In genomic region chr1:159163609-159164008, GRCh38 we compare ENCODE assay signal across 24 cellular contexts. TPM values are rescaled to one million over a fixed set of nuclear protein-coding genes. Genes with fewer than 3 reads are reported as not detected.
A peak's percentile ranks its signal among the peaks of the same experiment; 100 is the strongest.
DNase-seq lines count a peak whose midpoint lies in the region; ATAC-seq and TF ChIP-seq lines count a peak whose summit lies in the region.
"Had no signal": no experiment of that assay in that cellular context is flagged by ENCODE, and none has a peak within 500 bp of the region (broad histone marks: within the 10 kb centered on the region; RNA-seq: fewer than 3 reads in every experiment).

No MANE protein-coding gene starts in this region.

- H3K4ac ChIP-seq in mesendoderm (ENCODE audit: low read depth, low read length), result no peak overlapping the region

- H3K4me1 ChIP-seq in GM23338 (ENCODE audit: insufficient read depth), result no peaks in the 10 kb centered on the region
- H3K4me1 ChIP-seq in SJCRH30, result peaks cover 3% of the 10 kb centered on the region; the same call in 1 of the 2 replicates
- no peaks in the 10 kb centered on the region for H3K4me1 ChIP-seq in mesendoderm (ENCODE audit: control insufficient read depth, low read depth, low read length)
- H3K4me1 ChIP-seq: Caco-2 had no signal

- no peak overlapping the region for H2AFZ ChIP-seq in GM23338

- H3K27me3 Mint-ChIP-seq in GM23338 (ENCODE audit: insufficient read depth, low read depth, poor library complexity) (no peaks in the 10 kb centered on the region), T-helper 17 cell (peaks cover 87% of the 10 kb centered on the region)

- H3K4me3 ChIP-seq in GM23338, result no peak overlapping the region
- H3K4me3 ChIP-seq in SJCRH30, result no peak overlapping the region
- no peak overlapping the region for H3K4me3 ChIP-seq in mesendoderm (ENCODE audit: low read length)
- H3K4me3 ChIP-seq: BLaER1 treated with 17β-estradiol and CSF1 and Interleukin-3, amounts not matched to agents 10 nM and 100 nM had no signal

- H3K23ac ChIP-seq in mesendoderm (ENCODE audit: low read length), result no peak overlapping the region

- no peak overlapping the region for H3K4me2 ChIP-seq in GM23338
- no peak overlapping the region for H3K4me2 ChIP-seq in mesendoderm (ENCODE audit: low read length)
- H3K4me2 ChIP-seq: KMS-11 had no signal

- no peaks in the 10 kb centered on the region for H3K9me3 ChIP-seq in SJCRH30 (replicated peaks)
- no peaks in the 10 kb centered on the region for H3K9me3 ChIP-seq in T-helper 17 cell (ENCODE audit: control insufficient read depth, low read length, poor library complexity, severe bottlenecking)
- H3K9me3 ChIP-seq: BLaER1 treated with 17β-estradiol and CSF1 and Interleukin-3, amounts not matched to agents 10 nM and 100 nM; Caco-2 had no signal

- no peak overlapping the region for H2BK15ac ChIP-seq in mesendoderm (replicated peaks; ENCODE audit: low read depth)

- ATAC-seq in GM23338 (peak; percentile 70; the same call in 2 of the 3 replicates), T-helper 17 cell (no peak), HG03045 (IDR thresholded peaks at IDR 0.05; ENCODE audit: unreplicated experiment) (no peak)
- ATAC-seq: HCT116, SK-N-SH treated with all-trans-retinoic acid at 6 μM for 48 hours had no signal

- no peak for TF ChIP-seq CTCF in GM23338 (conservative IDR thresholded peaks at IDR 0.05; ENCODE audit: low read depth in 2 of 2)

- H3K27ac Mint-ChIP-seq in GM23338 (no peak overlapping the region), T-helper 17 cell (no peak overlapping the region)
- H3K27ac Mint-ChIP-seq: CD4-positive, alpha-beta memory T cell had no signal

- H3K27me3 ChIP-seq in GM23338 (ENCODE audit: insufficient read depth), result no peaks in the 10 kb centered on the region
- no peaks in the 10 kb centered on the region for H3K27me3 ChIP-seq in SJCRH30
- no peaks in the 10 kb centered on the region for H3K27me3 ChIP-seq in mesendoderm (ENCODE audit: insufficient read depth, low read length, poor library complexity)
- H3K27me3 ChIP-seq: BLaER1 treated with 17β-estradiol and CSF1 and Interleukin-3, amounts not matched to agents 10 nM and 100 nM had no signal

- H3K36me3 Mint-ChIP-seq in GM23338 (ENCODE audit: low read depth), result no peaks in the 10 kb centered on the region
- H3K36me3 Mint-ChIP-seq in T-helper 17 cell (ENCODE audit: low read depth), result peaks cover 3% of the 10 kb centered on the region
- H3K36me3 Mint-ChIP-seq: CD4-positive, alpha-beta memory T cell had no signal

- H4K8ac ChIP-seq in mesendoderm (ENCODE audit: low read depth, low read length), result no peak overlapping the region

- no CpG with 5 or more reads among the region's 6 CpGs for WGBS in mesendoderm (ENCODE audit: extremely low coverage, insufficient coverage, low lambda C conversion rate)

- no peaks in the 10 kb centered on the region for H3F3A ChIP-seq in GM23338 (replicated peaks; ENCODE audit: low read depth)

- H2AK5ac ChIP-seq in mesendoderm (ENCODE audit: low read length), result no peak overlapping the region

- no peak overlapping the region for H2BK5ac ChIP-seq in mesendoderm (ENCODE audit: low read length)

- no peaks in the 10 kb centered on the region for H4K20me1 ChIP-seq in GM23338 (replicated peaks; ENCODE audit: insufficient read depth)
- H4K20me1 ChIP-seq: BLaER1 treated with 17β-estradiol and CSF1 and Interleukin-3, amounts not matched to agents 10 nM and 100 nM had no signal

- no peak overlapping the region for H3K4me3 Mint-ChIP-seq in GM23338
- H3K4me3 Mint-ChIP-seq in T-helper 17 cell, result no peak overlapping the region
- H3K4me3 Mint-ChIP-seq: CD4-positive, alpha-beta memory T cell had no signal

- H3K4me1 Mint-ChIP-seq in GM23338 (peaks cover 16% of the 10 kb centered on the region), T-helper 17 cell (peaks cover 8% of the 10 kb centered on the region)

- H3K36me3 ChIP-seq in GM23338 (ENCODE audit: insufficient read depth) (no peaks in the 10 kb centered on the region), SJCRH30 (no peaks in the 10 kb centered on the region), mesendoderm (ENCODE audit: control insufficient read depth, insufficient read depth, low read length) (no peaks in the 10 kb centered on the region)
- H3K36me3 ChIP-seq: BLaER1 treated with 17β-estradiol and CSF1 and Interleukin-3, amounts not matched to agents 10 nM and 100 nM had no signal

- no peak overlapping the region for H3K56ac ChIP-seq in mesendoderm (ENCODE audit: low read length)

- H3K9me3 Mint-ChIP-seq in GM23338, result no peaks in the 10 kb centered on the region
- H3K9me3 Mint-ChIP-seq: CD4-positive, alpha-beta memory T cell had no signal

- H3K18ac ChIP-seq in mesendoderm (ENCODE audit: low read length), result no peak overlapping the region

- DNase-seq in DMS 273 (lab: John Stamatoyannopoulos, UW; ENCODE audit: unreplicated experiment) (peak; percentile 4), DMS 273 treated with DMSO at 0.1 percent for 48 hours (lab: John Stamatoyannopoulos, UW) (no peak), GM23338 (ENCODE audit: low spot score) (peak; percentile 39), SJCRH30 (peak; percentile 25 to 53), mesendoderm (peak; percentile 26), T-helper 17 cell (no peak), cerebellar nuclear complex (lab: John Stamatoyannopoulos, UW) (no peak)
- DNase-seq: ACHN; Caco-2; CD4-positive, alpha-beta memory T cell; DMS153; NCI-H1694; NCI-H2081; NK-92 treated with Interleukin-12 subunit alpha and Interleukin-12 subunit beta, amount 100 ng/mL, for 24 hours; SHP77 treated with DMSO at 0.1 percent for 48 hours had no signal

- H3K79me1 ChIP-seq in mesendoderm (ENCODE audit: low read length), result no peaks in the 10 kb centered on the region

- H4K5ac ChIP-seq in mesendoderm (ENCODE audit: low read length), result no peak overlapping the region

- no peaks in the 10 kb centered on the region for H3K9me2 ChIP-seq in GM23338 (ENCODE audit: insufficient read depth)

- H3K27ac ChIP-seq in GM23338 (ENCODE audit: low read depth) (no peak overlapping the region), SJCRH30 (no peak overlapping the region), mesendoderm (ENCODE audit: low read depth, low read length) (no peak overlapping the region)
- H3K27ac ChIP-seq: 22Rv1; BLaER1 treated with 17β-estradiol and CSF1 and Interleukin-3, amounts not matched to agents 10 nM and 100 nM; KMS-11; RWPE1 had no signal

- H3K79me2 ChIP-seq in GM23338 (replicated peaks; ENCODE audit: insufficient read depth) (no peaks in the 10 kb centered on the region), mesendoderm (ENCODE audit: control insufficient read depth, insufficient read depth, low read length) (no peaks in the 10 kb centered on the region)

- H2BK120ac ChIP-seq in mesendoderm (ENCODE audit: low read depth, low read length), result no peak overlapping the region

- no peak overlapping the region for H3K9ac ChIP-seq in mesendoderm (ENCODE audit: low read length)
- H3K9ac ChIP-seq: BLaER1 treated with 17β-estradiol and CSF1 and Interleukin-3, amounts not matched to agents 10 nM and 100 nM; KMS-11 had no signal

TF ChIP-seq in GM23338, 12 proteins besides CTCF, POLR2A, EP300 and RAD21:
- TF ChIP-seq POLR2AphosphoS5 (IDR thresholded peaks at IDR 0.05; ENCODE audit: low read depth) (no peak), ZNF331 (CRISPR knock-in tag; IDR thresholded peaks at IDR 0.05; ENCODE audit: low read depth) (no peak), STAT1 (IDR thresholded peaks at IDR 0.05; ENCODE audit: unreplicated experiment) (no peak)

RNA-seq across cellular contexts. Expression of gene CADM3, which starts 7.8 kb away (rescaled TPM):
- total RNA-seq in GM23338 (2014; rRNA removed; shearing (Covaris generic)), result 2.9 and 4.4 TPM in 2 replicates
- 1.5 and 2.0 TPM in 2 replicates for polyA plus RNA-seq in GM23338 (2016; fragmentation: Nextera tagmentation; extraction: Ambion mirVana)
- not detected in 2 replicates for total RNA-seq in SJCRH30 (2014; rRNA removed; shearing (Covaris generic))
- 2.1 TPM for polyA plus RNA-seq in mesendoderm (2013, experiment 1 of 2)
- polyA plus RNA-seq in mesendoderm (2013, experiment 2 of 2), result 2.2 TPM
- not detected for total RNA-seq in T-helper 17 cell
- total RNA-seq: Caco-2; CD4-positive, alpha-beta memory T cell; G401; NCI-H460 had no signal
- polyA plus RNA-seq: CD4-positive, alpha-beta memory T cell had no signal

RNA-seq across cellular contexts. Expression of gene ACKR1, which starts 41.1 kb away (rescaled TPM):
- not detected in 2 replicates for total RNA-seq in GM23338 (2014; rRNA removed; shearing (Covaris generic))
- 0.29 TPM in 1 of 2 replicates, not detected in the other for polyA plus RNA-seq in GM23338 (2016; fragmentation: Nextera tagmentation; extraction: Ambion mirVana)
- not detected in 2 replicates for total RNA-seq in SJCRH30 (2014; rRNA removed; shearing (Covaris generic))
- polyA plus RNA-seq in mesendoderm (2013, experiment 1 of 2), result 0.25 TPM
- polyA plus RNA-seq in mesendoderm (2013, experiment 2 of 2), result 0.13 TPM
- not detected for total RNA-seq in T-helper 17 cell
- total RNA-seq: Caco-2; CD4-positive, alpha-beta memory T cell; G401; NCI-H460 had no signal
- polyA plus RNA-seq: CD4-positive, alpha-beta memory T cell had no signal

Comparison
In these comparisons a context has a peak if more than half of its experiments do, and no peak if none do; other contexts are left out.
1. DNase-seq: peak in DMS 273 (single experiment), GM23338 (single experiment), SJCRH30 (2 of 2) and mesendoderm (single experiment); none in DMS 273 treated with DMSO at 0.1 percent for 48 hours (single experiment), T-helper 17 cell (0 of 3) and cerebellar nuclear complex (0 of 2).